Comparison of ENCODE assay signal across 39 cellular contexts in the genomic region with DNA sequence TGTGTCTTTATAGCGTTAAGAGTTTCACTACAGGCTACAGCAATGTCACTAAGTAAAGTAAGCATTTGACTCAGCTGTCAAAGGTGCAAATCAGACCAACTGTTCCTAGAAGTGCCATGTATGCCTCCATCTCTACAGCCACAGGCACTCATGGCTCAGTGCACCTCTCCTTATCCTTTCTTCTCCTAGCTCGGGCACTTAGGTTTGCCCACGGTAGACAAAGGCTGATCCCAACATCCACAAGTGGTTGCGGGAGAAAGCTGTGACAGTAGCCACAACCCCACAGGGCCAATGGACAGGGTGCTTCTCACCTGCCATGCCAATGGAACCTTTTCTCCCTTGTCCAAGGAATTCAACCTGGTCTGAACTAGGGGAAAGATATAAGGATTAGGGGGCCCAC.
"Had no signal": no experiment of that assay in that cellular context is flagged by ENCODE, and none has a peak within 500 bp of the region (broad histone marks: within the 10 kb centered on the region; RNA-seq: fewer than 3 reads in every experiment).

No MANE protein-coding gene starts in this region.

- H3K4me3 Mint-ChIP-seq: activated naive CD4-positive, alpha-beta T cell treated with anti-CD3 and anti-CD28 coated beads for 36 hours; activated naive CD4-positive, alpha-beta T cell treated with anti-CD3 and anti-CD28 coated beads, Interleukin-2, amount 10 ng/mL, durations not matched to agents 7 days and 5 days; activated naive CD4-positive, alpha-beta T cell treated with anti-CD3 and anti-CD28 coated beads, Interleukin-2, amount 50 U/mL, for 24 hours; activated naive CD8-positive, alpha-beta T cell; activated naive CD8-positive, alpha-beta T cell treated with anti-CD3 and anti-CD28 coated beads for 36 hours; activated naive CD8-positive, alpha-beta T cell treated with anti-CD3 and anti-CD28 coated beads, Interleukin-2, amount 10 ng/mL, durations not matched to agents 7 days and 5 days; activated naive CD8-positive, alpha-beta T cell treated with anti-CD3 and anti-CD28 coated beads, Interleukin-2, amount 50 U/mL, for 24 hours; activated T-cell treated with anti-CD3 and anti-CD28 coated beads, Interleukin-2, amount 50 U/mL, for 24 hours; activated T-cell treated with anti-CD3 and anti-CD28 coated beads, Interleukin-2, amount 50 U/mL, for 4 hours; activated T-cell treated with anti-CD3 and anti-CD28 coated beads, Interleukin-2, amount 50 U/mL, for 72 hours; activated T-helper 1 cell treated with anti-CD3 and anti-CD28 coated beads, Interleukin-12 subunit alpha, Interleukin-12 subunit beta, Interleukin-2, Interleukin-4 antibody, amounts not matched to agents 30 ng/mL and 10 ng/mL and 1 ng/mL, durations not matched to agents 14 hours and 24 hours and 36 hours; activated T-helper 17 cell treated with anti-CD3 and anti-CD28 coated beads, Interleukin-2, amount 50 U/mL, for 72 hours; brain; central memory CD8-positive, alpha-beta T cell had no signal

- H3K36me3 ChIP-seq: adrenal gland, ascending aorta, brain microvascular endothelial cell, breast epithelium, cardiac muscle cell had no signal

- H3K4me1 Mint-ChIP-seq: activated naive CD4-positive, alpha-beta T cell treated with anti-CD3 and anti-CD28 coated beads, Interleukin-2, amount 10 ng/mL, durations not matched to agents 7 days and 5 days; activated naive CD4-positive, alpha-beta T cell treated with anti-CD3 and anti-CD28 coated beads, Interleukin-2, amount 50 U/mL, for 24 hours; activated naive CD8-positive, alpha-beta T cell treated with anti-CD3 and anti-CD28 coated beads for 36 hours; activated naive CD8-positive, alpha-beta T cell treated with anti-CD3 and anti-CD28 coated beads, Interleukin-2, amount 50 U/mL, for 24 hours; activated T-helper 17 cell treated with anti-CD3 and anti-CD28 coated beads, Interleukin-2, amount 50 U/mL, for 72 hours; brain; central memory CD8-positive, alpha-beta T cell had no signal

- H3K27me3 Mint-ChIP-seq: activated naive CD4-positive, alpha-beta T cell treated with anti-CD3 and anti-CD28 coated beads, Interleukin-2, amount 10 ng/mL, durations not matched to agents 7 days and 5 days; activated naive CD8-positive, alpha-beta T cell treated with anti-CD3 and anti-CD28 coated beads, Interleukin-2, amount 10 ng/mL, durations not matched to agents 7 days and 5 days had no signal

- H3K27ac ChIP-seq: adrenal gland, ascending aorta, body of pancreas, brain microvascular endothelial cell, breast epithelium, cardiac muscle cell had no signal

- H3K36me3 Mint-ChIP-seq: activated naive CD4-positive, alpha-beta T cell treated with anti-CD3 and anti-CD28 coated beads, Interleukin-2, amount 10 ng/mL, durations not matched to agents 7 days and 5 days; activated naive CD8-positive, alpha-beta T cell; activated naive CD8-positive, alpha-beta T cell treated with anti-CD3 and anti-CD28 coated beads for 36 hours had no signal

- H3K9me3 ChIP-seq: adrenal gland had no signal

- H3K27ac Mint-ChIP-seq: activated naive CD4-positive, alpha-beta T cell treated with anti-CD3 and anti-CD28 coated beads for 36 hours; activated naive CD4-positive, alpha-beta T cell treated with anti-CD3 and anti-CD28 coated beads, Interleukin-2, amount 10 ng/mL, durations not matched to agents 7 days and 5 days; activated naive CD4-positive, alpha-beta T cell treated with anti-CD3 and anti-CD28 coated beads, Interleukin-2, amount 50 U/mL, for 24 hours; activated naive CD4-positive, alpha-beta T cell treated with anti-CD3 and anti-CD28 coated beads, Interleukin-2, amount 50 U/mL, for 72 hours; activated naive CD8-positive, alpha-beta T cell; activated naive CD8-positive, alpha-beta T cell treated with anti-CD3 and anti-CD28 coated beads for 36 hours; activated naive CD8-positive, alpha-beta T cell treated with anti-CD3 and anti-CD28 coated beads, Interleukin-2, amount 10 ng/mL, durations not matched to agents 7 days and 5 days; activated naive CD8-positive, alpha-beta T cell treated with anti-CD3 and anti-CD28 coated beads, Interleukin-2, amount 50 U/mL, for 24 hours; activated T-cell treated with anti-CD3 and anti-CD28 coated beads, Interleukin-2, amount 50 U/mL, for 24 hours; activated T-cell treated with anti-CD3 and anti-CD28 coated beads, Interleukin-2, amount 50 U/mL, for 72 hours; activated T-helper 1 cell treated with anti-CD3 and anti-CD28 coated beads, Interleukin-12 subunit alpha, Interleukin-12 subunit beta, Interleukin-2, Interleukin-4 antibody, amounts not matched to agents 30 ng/mL and 10 ng/mL and 1 ng/mL, durations not matched to agents 14 hours and 24 hours and 36 hours; activated T-helper 17 cell treated with anti-CD3 and anti-CD28 coated beads, Interleukin-2, amount 50 U/mL, for 72 hours; activated T-helper 2 cell treated with anti-CD3 and anti-CD28 coated beads, Interferon-gamma antibody, Interleukin-2, Interleukin-4, amounts not matched to agents 10 μg/mL and 5 μg/mL and 100 μg/mL, durations not matched to agents 14 hours and 24 hours and 36 hours; brain had no signal

- DNase-seq: activated effector memory CD4-positive, alpha-beta T cell treated with anti-CD3 and anti-CD28 coated beads, Interleukin-2, amount 50 U/mL, for 16 hours; activated effector memory CD4-positive, alpha-beta T cell treated with Interleukin-2 at 50 U/mL for 16 hours; activated gamma-delta T cell; activated gamma-delta T cell treated with Interleukin-2 at 50 U/mL for 16 hours; activated naive CD4-positive, alpha-beta T cell; activated naive CD4-positive, alpha-beta T cell treated with anti-CD3 and anti-CD28 coated beads for 36 hours; activated naive CD4-positive, alpha-beta T cell treated with anti-CD3 and anti-CD28 coated beads, Interleukin-2, amount 10 ng/mL, durations not matched to agents 7 days and 5 days; activated naive CD4-positive, alpha-beta T cell treated with anti-CD3 and anti-CD28 coated beads, Interleukin-2, amount 50 U/mL, for 16 hours; activated naive CD4-positive, alpha-beta T cell treated with Interleukin-2 at 50 U/mL for 16 hours; activated naive CD8-positive, alpha-beta T cell treated with anti-CD3 and anti-CD28 coated beads for 36 hours; activated naive CD8-positive, alpha-beta T cell treated with anti-CD3 and anti-CD28 coated beads, Interleukin-2, amount 10 ng/mL, durations not matched to agents 7 days and 5 days; activated naive CD8-positive, alpha-beta T cell treated with anti-CD3 and anti-CD28 coated beads, Interleukin-2, amount 50 U/mL, for 24 hours; activated T-cell treated with anti-CD3 and anti-CD28 coated beads for 4 hours; activated T-cell treated with anti-CD3 and anti-CD28 coated beads, Interleukin-2, amount 50 U/mL, for 1 hour; activated T-cell treated with anti-CD3 and anti-CD28 coated beads, Interleukin-2, amount 50 U/mL, for 24 hours; activated T-cell treated with anti-CD3 and anti-CD28 coated beads, Interleukin-2, amount 50 U/mL, for 4 hours; activated T-cell treated with anti-CD3 and anti-CD28 coated beads, Interleukin-2, amount 50 U/mL, for 48 hours; activated T-cell treated with anti-CD3 and anti-CD28 coated beads, Interleukin-2, amount 50 U/mL, for 72 hours; adrenal gland; amniotic stem cell; amygdala; anterior cingulate cortex; aorta; body of pancreas; brain microvascular endothelial cell; caudate nucleus; central memory CD4-positive, alpha-beta T cell; cerebellar nuclear complex had no signal

- H3K4me1 ChIP-seq: adrenal gland, ascending aorta, body of pancreas, breast epithelium had no signal

- H3K4me3 ChIP-seq: adrenal gland, ascending aorta, body of pancreas, breast epithelium, cardiac muscle cell had no signal

- H3K27me3 ChIP-seq: adrenal gland, ascending aorta, body of pancreas, brain microvascular endothelial cell, cardiac muscle cell had no signal

- ATAC-seq: activated naive CD4-positive, alpha-beta T cell treated with anti-CD3 and anti-CD28 coated beads, Interleukin-2, amount 50 U/mL, for 72 hours; activated naive CD8-positive, alpha-beta T cell treated with anti-CD3 and anti-CD28 coated beads, Interleukin-2, amount 50 U/mL, for 24 hours; activated T-cell treated with anti-CD3 and anti-CD28 coated beads, Interleukin-2, amount 50 U/mL, for 4 hours; activated T-cell treated with anti-CD3 and anti-CD28 coated beads, Interleukin-2, amount 50 U/mL, for 72 hours; activated T-helper 17 cell treated with anti-CD3 and anti-CD28 coated beads, Interleukin-2, amount 50 U/mL, for 72 hours; body of pancreas had no signal
